Comparison of ENCODE assay signal across 8 cellular contexts in genomic region chr1:146400198-146401121, GRCh38.
DNase-seq lines count a peak whose midpoint lies in the region; ATAC-seq and TF ChIP-seq lines count a peak whose summit lies in the region.
"Not testable (repeated sequence)": the region's sequence is repeated elsewhere in the genome, so short reads cannot be mapped to it uniquely, and the experiment has no call there.

No MANE protein-coding gene starts in this region.

- not testable (repeated sequence) for H3K9me3 ChIP-seq in CD8-positive, alpha-beta memory T cell (ENCODE audit: low read length); breast epithelium; esophagus squamous epithelium; thymus (ENCODE audit: control insufficient read depth)

- not testable (repeated sequence) for H3K4me3 ChIP-seq in CD8-positive, alpha-beta memory T cell (ENCODE audit: low read length); breast epithelium; esophagus squamous epithelium; thymus (ENCODE audit: low read length)

- H3K4me1 ChIP-seq in CD8-positive, alpha-beta memory T cell (ENCODE audit: insufficient read depth, low read length) = peaks cover 24% of the 10 kb centered on the region
- H3K4me1 ChIP-seq in breast epithelium; esophagus squamous epithelium; thymus (ENCODE audit: control insufficient read depth, insufficient read depth, low read length): not testable (repeated sequence)

- not testable (repeated sequence) for ATAC-seq in T-cell (replicated peaks in 1 of 4); natural killer cell treated with Interleukin-12 subunit alpha and Interleukin-12 subunit beta and Interleukin-15 and Interleukin-18, amount 100 ng/mL, for 72 hours

- H3K27me3 Mint-ChIP-seq in CD8-positive, alpha-beta memory T cell; T-cell; activated CD4-positive, alpha-beta memory T cell treated with anti-CD3 and anti-CD28 coated beads, Interleukin-2, amount 10 ng/mL, durations not matched to agents 7 days and 5 days; activated naive CD4-positive, alpha-beta T cell treated with anti-CD3 and anti-CD28 coated beads for 36 hours (ENCODE audit: low read depth); natural killer cell treated with Interleukin-12 subunit alpha and Interleukin-12 subunit beta and Interleukin-15 and Interleukin-18, amount 100 ng/mL, for 72 hours: not testable (repeated sequence)

- intact Hi-C loops in activated naive CD4-positive, alpha-beta T cell treated with anti-CD3 and anti-CD28 coated beads for 36 hours (cut with micrococcal nuclease); breast epithelium (cut with DNase I; ENCODE audit: low total_unique reads); esophagus squamous epithelium (cut with DNase I): not testable (repeated sequence)

- not testable (repeated sequence) for H3K36me3 ChIP-seq in CD8-positive, alpha-beta memory T cell (ENCODE audit: insufficient read depth, low read length); breast epithelium; esophagus squamous epithelium; thymus (ENCODE audit: control insufficient read depth, insufficient read depth)

- not testable (repeated sequence) for TF ChIP-seq CTCF in breast epithelium (IDR thresholded peaks at IDR 0.05); esophagus squamous epithelium (IDR thresholded peaks at IDR 0.05)

- not testable (repeated sequence) for H3K9me3 Mint-ChIP-seq in CD8-positive, alpha-beta memory T cell; T-cell; activated CD4-positive, alpha-beta memory T cell treated with anti-CD3 and anti-CD28 coated beads, Interleukin-2, amount 10 ng/mL, durations not matched to agents 7 days and 5 days; activated naive CD4-positive, alpha-beta T cell treated with anti-CD3 and anti-CD28 coated beads for 36 hours; natural killer cell treated with Interleukin-12 subunit alpha and Interleukin-12 subunit beta and Interleukin-15 and Interleukin-18, amount 100 ng/mL, for 72 hours

- H3K27ac Mint-ChIP-seq in CD8-positive, alpha-beta memory T cell = peak overlapping the region; percentile 85 to 96 (median 92)
- peak overlapping the region; percentile 85 to 95 for H3K27ac Mint-ChIP-seq in T-cell
- H3K27ac Mint-ChIP-seq in activated CD4-positive, alpha-beta memory T cell treated with anti-CD3 and anti-CD28 coated beads, Interleukin-2, amount 10 ng/mL, durations not matched to agents 7 days and 5 days = peak overlapping the region; percentile 81
- peak overlapping the region; percentile 95 for H3K27ac Mint-ChIP-seq in activated naive CD4-positive, alpha-beta T cell treated with anti-CD3 and anti-CD28 coated beads for 36 hours
- H3K27ac Mint-ChIP-seq in natural killer cell treated with Interleukin-12 subunit alpha and Interleukin-12 subunit beta and Interleukin-15 and Interleukin-18, amount 100 ng/mL, for 72 hours = peak overlapping the region; percentile 76 to 82

- H3K4me3 Mint-ChIP-seq in CD8-positive, alpha-beta memory T cell = peak overlapping the region; percentile 15 to 75 (median 54)
- peak overlapping the region in 2 of 3 donors; percentile 1 to 53 for H3K4me3 Mint-ChIP-seq in T-cell
- H3K4me3 Mint-ChIP-seq in activated CD4-positive, alpha-beta memory T cell treated with anti-CD3 and anti-CD28 coated beads, Interleukin-2, amount 10 ng/mL, durations not matched to agents 7 days and 5 days; activated naive CD4-positive, alpha-beta T cell treated with anti-CD3 and anti-CD28 coated beads for 36 hours: not testable (repeated sequence)
- peak overlapping the region; percentile 15 for H3K4me3 Mint-ChIP-seq in natural killer cell treated with Interleukin-12 subunit alpha and Interleukin-12 subunit beta and Interleukin-15 and Interleukin-18, amount 100 ng/mL, for 72 hours

- CTCF ChIA-PET in CD8-positive, alpha-beta memory T cell (lab: Charles Lee); T-cell (lab: Charles Lee); activated CD4-positive, alpha-beta memory T cell treated with anti-CD3 and anti-CD28 coated beads, Interleukin-2, amount 10 ng/mL, durations not matched to agents 7 days and 5 days (lab: Charles Lee); activated naive CD4-positive, alpha-beta T cell treated with anti-CD3 and anti-CD28 coated beads for 36 hours (lab: Charles Lee): not testable (repeated sequence)

- not testable (repeated sequence) for DNase-seq in CD8-positive, alpha-beta memory T cell; T-cell; activated CD4-positive, alpha-beta memory T cell treated with anti-CD3 and anti-CD28 coated beads, Interleukin-2, amount 10 ng/mL, durations not matched to agents 7 days and 5 days; activated naive CD4-positive, alpha-beta T cell treated with anti-CD3 and anti-CD28 coated beads for 36 hours; breast epithelium (ENCODE audit: low spot score in 2 of 2); esophagus squamous epithelium (lab: John Stamatoyannopoulos, UW)
- peak; percentile 58 for DNase-seq in natural killer cell treated with Interleukin-12 subunit alpha and Interleukin-12 subunit beta and Interleukin-15 and Interleukin-18, amount 100 ng/mL, for 72 hours (ENCODE audit: low spot score)

- POLR2A ChIA-PET in CD8-positive, alpha-beta memory T cell (lab: Charles Lee); T-cell (lab: Charles Lee): not testable (repeated sequence)
- POLR2A ChIA-PET in activated CD4-positive, alpha-beta memory T cell treated with anti-CD3 and anti-CD28 coated beads, Interleukin-2, amount 10 ng/mL, durations not matched to agents 7 days and 5 days (lab: Charles Lee) = interaction anchor here (1.0 to 1.6 kb wide), 3 partner anchors 13 to 684 kb away, joined by 4 to 5 read pairs (median 4); no protein-coding TSS in a partner anchor

- H3K4me1 Mint-ChIP-seq in CD8-positive, alpha-beta memory T cell = peaks cover 23 to 32% (median 28%) of the 10 kb centered on the region in 3 donors
- H3K4me1 Mint-ChIP-seq in T-cell = peaks cover 24 to 32% (median 26%) of the 10 kb centered on the region in 3 donors
- H3K4me1 Mint-ChIP-seq in activated CD4-positive, alpha-beta memory T cell treated with anti-CD3 and anti-CD28 coated beads, Interleukin-2, amount 10 ng/mL, durations not matched to agents 7 days and 5 days = peaks cover 28% of the 10 kb centered on the region
- H3K4me1 Mint-ChIP-seq in activated naive CD4-positive, alpha-beta T cell treated with anti-CD3 and anti-CD28 coated beads for 36 hours (ENCODE audit: low read depth) = peaks cover 29% of the 10 kb centered on the region
- peaks cover 19 to 27% of the 10 kb centered on the region in 2 donors for H3K4me1 Mint-ChIP-seq in natural killer cell treated with Interleukin-12 subunit alpha and Interleukin-12 subunit beta and Interleukin-15 and Interleukin-18, amount 100 ng/mL, for 72 hours (ENCODE audit: low read depth in 2 of 2)

- not testable (repeated sequence) for TF ChIP-seq POLR2A in breast epithelium (IDR thresholded peaks at IDR 0.05); esophagus squamous epithelium (IDR thresholded peaks at IDR 0.05)

- not testable (repeated sequence) for H3K27ac ChIP-seq in CD8-positive, alpha-beta memory T cell (ENCODE audit: low read depth, low read length)
- H3K27ac ChIP-seq in breast epithelium = peak overlapping the region; percentile 52 to 57
- peak overlapping the region in 3 of 4 donors; percentile 3 to 42 (median 36) for H3K27ac ChIP-seq in esophagus squamous epithelium
- peak overlapping the region; percentile 5 for H3K27ac ChIP-seq in thymus (ENCODE audit: low read depth)

- H3K36me3 Mint-ChIP-seq in CD8-positive, alpha-beta memory T cell; T-cell; activated CD4-positive, alpha-beta memory T cell treated with anti-CD3 and anti-CD28 coated beads, Interleukin-2, amount 10 ng/mL, durations not matched to agents 7 days and 5 days (ENCODE audit: low read depth); activated naive CD4-positive, alpha-beta T cell treated with anti-CD3 and anti-CD28 coated beads for 36 hours (ENCODE audit: low read depth); natural killer cell treated with Interleukin-12 subunit alpha and Interleukin-12 subunit beta and Interleukin-15 and Interleukin-18, amount 100 ng/mL, for 72 hours: not testable (repeated sequence)

- H3K27me3 ChIP-seq in CD8-positive, alpha-beta memory T cell (ENCODE audit: insufficient read depth, low read length, poor library complexity, severe bottlenecking); breast epithelium; esophagus squamous epithelium; thymus (ENCODE audit: control insufficient read depth, insufficient read depth): not testable (repeated sequence)

- WGBS in esophagus squamous epithelium, 2 donors = 72 to 75% methylated on average over 6 to 8 of the region's 8 CpGs
- 83% methylated on average over 8 of the region's 8 CpGs for WGBS in thymus
